Comparison of ENCODE assay signal across 8 cellular contexts in the genomic region with DNA sequence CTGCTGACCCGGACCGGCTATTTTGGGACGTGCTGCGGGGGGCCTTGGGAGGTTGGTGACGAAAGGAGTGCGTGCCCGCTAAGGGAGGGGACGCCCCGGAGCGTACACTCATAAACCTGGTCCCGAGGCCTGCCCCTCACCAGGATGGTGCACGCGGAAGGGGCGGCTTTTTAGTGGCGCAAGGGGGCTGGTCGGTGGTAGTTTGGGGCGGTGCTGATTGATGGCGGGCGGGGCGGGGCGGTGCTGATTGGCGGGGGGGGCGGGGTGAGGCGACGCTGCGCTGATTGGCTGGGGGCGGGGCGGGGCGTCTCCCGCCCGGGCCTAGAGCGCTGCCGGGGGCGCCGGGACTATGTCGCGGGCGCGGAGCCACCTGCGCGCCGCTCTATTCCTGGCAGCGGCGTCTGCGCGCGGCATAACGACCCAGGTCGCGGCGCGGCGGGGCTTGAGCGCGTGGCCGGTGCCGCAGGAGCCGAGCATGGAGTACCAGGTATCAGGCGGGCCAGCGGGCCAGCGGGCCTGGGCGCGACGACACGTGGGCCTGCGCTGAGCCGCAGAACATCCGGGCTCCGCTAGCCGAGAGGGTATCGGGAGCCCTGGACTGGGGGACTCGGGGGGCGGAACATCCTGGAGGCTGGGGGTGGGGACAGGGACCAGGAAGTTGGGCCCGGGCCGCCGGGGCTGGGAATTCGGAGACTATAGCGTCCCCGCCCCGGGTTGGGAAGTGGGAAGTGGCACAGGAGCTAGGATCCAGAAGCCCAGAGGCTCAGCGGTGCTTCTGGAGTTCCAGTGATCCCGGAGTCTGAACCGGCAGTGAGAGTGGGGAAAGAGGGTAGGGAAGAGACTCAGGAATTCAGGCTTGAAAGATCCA. TPM values are rescaled to one million over a fixed set of nuclear protein-coding genes. Genes with fewer than 3 reads are reported as not detected.
A peak's percentile ranks its signal among the peaks of the same experiment; 100 is the strongest.
DNase-seq lines count a peak whose midpoint lies in the region; ATAC-seq and TF ChIP-seq lines count a peak whose summit lies in the region.

A gene with protein sequence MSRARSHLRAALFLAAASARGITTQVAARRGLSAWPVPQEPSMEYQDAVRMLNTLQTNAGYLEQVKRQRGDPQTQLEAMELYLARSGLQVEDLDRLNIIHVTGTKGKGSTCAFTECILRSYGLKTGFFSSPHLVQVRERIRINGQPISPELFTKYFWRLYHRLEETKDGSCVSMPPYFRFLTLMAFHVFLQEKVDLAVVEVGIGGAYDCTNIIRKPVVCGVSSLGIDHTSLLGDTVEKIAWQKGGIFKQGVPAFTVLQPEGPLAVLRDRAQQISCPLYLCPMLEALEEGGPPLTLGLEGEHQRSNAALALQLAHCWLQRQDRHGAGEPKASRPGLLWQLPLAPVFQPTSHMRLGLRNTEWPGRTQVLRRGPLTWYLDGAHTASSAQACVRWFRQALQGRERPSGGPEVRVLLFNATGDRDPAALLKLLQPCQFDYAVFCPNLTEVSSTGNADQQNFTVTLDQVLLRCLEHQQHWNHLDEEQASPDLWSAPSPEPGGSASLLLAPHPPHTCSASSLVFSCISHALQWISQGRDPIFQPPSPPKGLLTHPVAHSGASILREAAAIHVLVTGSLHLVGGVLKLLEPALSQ (plus strand): TSS at position 307 of the 868 bp plus-strand sequence. CDS start 43 bp downstream, at position 350.

- ATAC-seq in GM19467 (IDR thresholded peaks at IDR 0.05; ENCODE audit: unreplicated experiment): peak; percentile 64

- H3K36me3 Mint-ChIP-seq in mesothelial cell of epicardium: peaks cover 8% of the 10 kb centered on the region

- no peaks in the 10 kb centered on the region for H3K27me3 ChIP-seq in NT2/D1 (ENCODE audit: insufficient read depth, insufficient read length)

- H3K36me3 ChIP-seq in NT2/D1 (ENCODE audit: insufficient read depth, insufficient read length, low read length): peaks cover 40% of the 10 kb centered on the region

- no peak for TF ChIP-seq CTCF in mesothelial cell of epicardium (IDR thresholded peaks at IDR 0.05; ENCODE audit: unreplicated experiment)

- H3K9me3 Mint-ChIP-seq in mesothelial cell of epicardium: no peaks in the 10 kb centered on the region

- no peaks in the 10 kb centered on the region for H3K9me3 ChIP-seq in NT2/D1 (ENCODE audit: insufficient read depth, low read length)

- H3K4me1 Mint-ChIP-seq in mesothelial cell of epicardium: peaks cover 14% of the 10 kb centered on the region

- peaks cover 6% of the 10 kb centered on the region for H3K4me1 ChIP-seq in NT2/D1 (ENCODE audit: insufficient read depth, insufficient read length)

- in situ Hi-C loops in endometrial microvascular endothelial cells (cut with HindIII; ENCODE audit: inconsistent ontology term, low pct_unique_long_range_greater_than_20kb, low sequenced_read_pairs): no loop called here

- peak within 1 kb of the TSS; percentile 87 for H3K4me3 Mint-ChIP-seq in mesothelial cell of epicardium

- peak within 1 kb of the TSS; percentile 96 for H3K4me3 ChIP-seq in NT2/D1 (ENCODE audit: insufficient read length, low read depth)

- DNase-seq in COLO829 (ENCODE audit: low spot score) (peak; percentile 93), HS-5 (ENCODE audit: low read depth) (peak; percentile 51), NT2/D1 (ENCODE audit: low read depth, low spot score) (peak; percentile 81), mesothelial cell of epicardium (ENCODE audit: low spot score in 2 of 2, unreplicated experiment in 2 of 2) (peak; percentile 68 to 79)
- DNase-seq in activated CD8-positive, alpha-beta memory T cell treated with anti-CD3 and anti-CD28 coated beads, Interleukin-2, amount 50 U/mL, for 24 hours (ENCODE audit: extremely low read depth): peak; percentile 50
- DNase-seq in stimulated activated CD8-positive, alpha-beta memory T cell treated with anti-CD3 and anti-CD28 coated beads, Interleukin-15, amount 100 ng/mL, for 48 hours (ENCODE audit: low read depth in 2 of 2): peak; percentile 72 to 78

- peak within 1 kb of the TSS; percentile 93 for H3K27ac Mint-ChIP-seq in mesothelial cell of epicardium

- no peaks in the 10 kb centered on the region for H3K27me3 Mint-ChIP-seq in mesothelial cell of epicardium (ENCODE audit: low read depth)

- H3K9ac ChIP-seq in NT2/D1 (ENCODE audit: insufficient read length, low read depth): peak within 1 kb of the TSS; percentile 96

RNA-seq across cellular contexts. Expression of the gene that starts here (rescaled TPM):
- total RNA-seq in endometrial microvascular endothelial cells (ENCODE audit: inconsistent ontology term) (52.2 TPM), mesothelial cell of epicardium (58.1 to 61.4 TPM (median 58.2 TPM) in 3 replicates)

Comparison
In these comparisons a context has a peak if more than half of its experiments do, and no peak if none do; other contexts are left out.
1. Peak in every context shown above with its lines: DNase-seq, ATAC-seq and H3K4me3 ChIP-seq.